Comparison of ENCODE assay signal across 8 cellular contexts in the genomic region with DNA sequence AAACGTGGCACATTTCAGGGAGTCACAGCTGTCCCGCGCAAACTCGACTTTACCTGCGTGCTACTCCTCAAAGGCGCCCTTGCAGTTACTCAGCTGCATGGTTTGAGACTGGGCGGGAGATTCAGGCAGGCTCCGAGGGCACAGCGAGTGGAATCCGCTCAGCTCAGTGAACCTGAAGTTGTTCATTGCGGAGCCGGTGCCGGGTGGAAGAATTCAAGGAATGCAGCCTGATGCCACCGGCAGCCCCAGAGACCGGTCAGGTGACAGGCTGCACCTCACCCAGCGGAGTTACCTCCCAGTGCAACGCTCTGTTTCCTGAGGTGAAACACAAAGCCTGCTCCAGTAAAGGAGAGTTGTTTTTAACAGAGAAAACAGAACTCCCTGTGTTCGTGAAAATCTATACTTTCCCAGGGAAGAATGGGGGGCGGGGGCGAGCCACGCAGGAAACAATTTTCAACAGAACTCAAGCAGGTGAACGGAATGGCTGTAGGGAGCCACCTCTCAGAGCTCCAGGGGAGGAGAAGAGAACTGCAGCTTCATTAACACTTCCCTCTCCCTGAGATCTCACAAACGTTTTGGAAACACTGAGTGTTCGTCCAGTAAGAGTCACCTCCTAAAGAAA. TPM values are rescaled to one million over a fixed set of nuclear protein-coding genes. Genes with fewer than 3 reads are reported as not detected.
A peak's percentile ranks its signal among the peaks of the same experiment; 100 is the strongest.
DNase-seq lines count a peak whose midpoint lies in the region; ATAC-seq and TF ChIP-seq lines count a peak whose summit lies in the region.

No MANE protein-coding gene starts in this region.

- H3K79me2 ChIP-seq in smooth muscle cell (ENCODE audit: low read depth): no peaks in the 10 kb centered on the region

- H2AFZ ChIP-seq in smooth muscle cell (ENCODE audit: low read depth): peak overlapping the region; percentile 76

- H3K27me3 ChIP-seq in ascending aorta (no peaks in the 10 kb centered on the region), smooth muscle cell (ENCODE audit: low read depth) (peaks cover 43% of the 10 kb centered on the region)

- H3F3A ChIP-seq in smooth muscle cell (ENCODE audit: low read depth): peaks cover 3% of the 10 kb centered on the region

- no peak overlapping the region for H3K27ac ChIP-seq in ascending aorta
- no peak overlapping the region for H3K27ac ChIP-seq in smooth muscle cell (ENCODE audit: low read depth)

- H3K4me3 ChIP-seq in ascending aorta (peak overlapping the region; percentile 43 to 58), iPS-11a (ENCODE audit: low read depth, low read length) (peak overlapping the region; percentile 21), smooth muscle cell (peak overlapping the region; percentile 39)

- no peaks in the 10 kb centered on the region for H3K36me3 ChIP-seq in ascending aorta
- no peaks in the 10 kb centered on the region for H3K36me3 ChIP-seq in smooth muscle cell (ENCODE audit: low read depth)

- TF ChIP-seq CTCF in ascending aorta (IDR thresholded peaks at IDR 0.05) (no peak), smooth muscle cell (IDR thresholded peaks at IDR 0.05; ENCODE audit: borderline replicate concordance, insufficient read depth, poor library complexity, severe bottlenecking) (no peak)

- H3K4me1 ChIP-seq in ascending aorta (no peaks in the 10 kb centered on the region), smooth muscle cell (ENCODE audit: low read depth) (peaks cover 34% of the 10 kb centered on the region)

- H4K20me1 ChIP-seq in smooth muscle cell (ENCODE audit: low read depth): no peaks in the 10 kb centered on the region

- DNase-seq in HT-29 (ENCODE audit: low spot score): peak; percentile 72
- no peak for DNase-seq in ascending aorta (ENCODE audit: low spot score in 2 of 2)
- no peak for DNase-seq in smooth muscle cell (lab: John Stamatoyannopoulos, UW; ENCODE audit: unreplicated experiment)
- no peak for DNase-seq in germinal center (ENCODE audit: low spot score)
- no peak for DNase-seq in activated T-cell treated with anti-CD3 and anti-CD28 coated beads for 4 hours
- DNase-seq in NCI-H2196 (lab: John Stamatoyannopoulos, UW; ENCODE audit: unreplicated experiment): no peak

- 3% methylated on average over 24 of the region's 24 CpGs for WGBS in smooth muscle cell (ENCODE audit: low lambda C conversion rate)

- ATAC-seq in GM21526 (IDR thresholded peaks at IDR 0.05; ENCODE audit: low FRiP score, unreplicated experiment): no peak

- peak overlapping the region; percentile 84 for H3K4me2 ChIP-seq in smooth muscle cell

- intact Hi-C loops in ascending aorta (cut with DNase I): no loop called here

- no peak overlapping the region for H3K9ac ChIP-seq in smooth muscle cell (ENCODE audit: low read depth)

- no peaks in the 10 kb centered on the region for H3K9me3 ChIP-seq in ascending aorta
- H3K9me3 ChIP-seq in smooth muscle cell (replicated peaks; ENCODE audit: low read depth): no peaks in the 10 kb centered on the region

RNA-seq across cellular contexts. Expression of a gene that starts 3.8 kb away (rescaled TPM):
- not detected in 2 replicates for total RNA-seq in HT-29 (2014; rRNA removed; shearing (Covaris generic))
- total RNA-seq in ascending aorta: 2.2 TPM
- total RNA-seq in smooth muscle cell: 0.58 and 5.0 TPM in 2 replicates
- polyA plus RNA-seq in smooth muscle cell: 0.92 and 3.0 TPM in 2 replicates
